Comparison of ENCODE assay signal across 9 cellular contexts in genomic region chr10:113456741-113457140, GRCh38.
"Had no signal": no experiment of that assay in that cellular context is flagged by ENCODE, and none has a peak within 500 bp of the region (broad histone marks: within the 10 kb centered on the region; RNA-seq: fewer than 3 reads in every experiment).

No MANE protein-coding gene starts in this region.

- H3K4me3 Mint-ChIP-seq: GM23338, H9, HFFc6 had no signal

- H3K27ac ChIP-seq: GM23248 had no signal

- H3K9me3 Mint-ChIP-seq: GM23338, HFFc6 had no signal

- H3K9me3 ChIP-seq: HAP-1 had no signal

- H3K27ac Mint-ChIP-seq: GM23338, HFFc6 had no signal

- ATAC-seq: GM23338, HCT116 had no signal

- DNase-seq: GM23248, GOT3, H7, H9, HCEC 1CT, HFFc6 had no signal

- H3K4me1 ChIP-seq: HAP-1 had no signal

- H3K36me3 ChIP-seq: HAP-1 had no signal

- H3K4me3 ChIP-seq: GM23248, GM23338, HAP-1 had no signal
